ENCODE assay signal across 15 cellular contexts in genomic region chr2:71756280-71756906, GRCh38.
DNase-seq lines count a peak whose midpoint lies in the region; ATAC-seq and TF ChIP-seq lines count a peak whose summit lies in the region.
"Had no signal": no experiment of that assay in that cellular context is flagged by ENCODE, and none has a peak within 500 bp of the region (broad histone marks: within the 10 kb centered on the region; RNA-seq: fewer than 3 reads in every experiment).

No MANE protein-coding gene starts in this region.

- H3K23ac ChIP-seq in IMR-90 (ENCODE audit: low read depth, low read length) = no peak overlapping the region

- H3K18ac ChIP-seq in IMR-90 (ENCODE audit: low read depth, low read length) = peak overlapping the region; percentile 36; the same call in 1 of the 2 replicates

- H3K4me1 ChIP-seq in IMR-90 (ENCODE audit: control insufficient read depth, insufficient read depth, low read length) = peaks cover 6% of the 10 kb centered on the region; the same call in 1 of the 2 replicates
- peaks cover 21% of the 10 kb centered on the region for H3K4me1 ChIP-seq in osteoblast (ENCODE audit: insufficient read depth, low read length)
- no peaks in the 10 kb centered on the region for H3K4me1 ChIP-seq in esophagus squamous epithelium
- H3K4me1 ChIP-seq: left lung had no signal

- H4K20me1 ChIP-seq in IMR-90 (ENCODE audit: insufficient read depth, low read length) (no peaks in the 10 kb centered on the region), osteoblast (ENCODE audit: insufficient read depth, low read length) (no peaks in the 10 kb centered on the region)

- H3K4ac ChIP-seq in IMR-90 (ENCODE audit: low read depth, low read length) = no peak overlapping the region

- H4K5ac ChIP-seq in IMR-90 (ENCODE audit: low read depth, low read length) = no peak overlapping the region

- intact Hi-C loops in IMR-90 (cut with micrococcal nuclease) (no loop called here), esophagus squamous epithelium (cut with DNase I) (no loop called here)

- no peak overlapping the region for H3K27ac ChIP-seq in IMR-90 (ENCODE audit: insufficient read depth, low read length)
- peak overlapping the region; percentile 34 for H3K27ac ChIP-seq in osteoblast (ENCODE audit: low read depth, low read length)
- H3K27ac ChIP-seq in esophagus squamous epithelium = no peak overlapping the region
- H3K27ac ChIP-seq: left lung, VCaP had no signal

- H3K4me3 ChIP-seq in IMR-90 (ENCODE audit: insufficient read depth, low read depth, low read length) = no peak overlapping the region
- H3K4me3 ChIP-seq in cardiac fibroblast (replicated peaks in 1 of 2; ENCODE audit: low read depth in 2 of 2, low read length in 2 of 2) = no peak overlapping the region
- H3K4me3 ChIP-seq in osteoblast (ENCODE audit: insufficient read depth, low read length) = no peak overlapping the region
- H3K4me3 ChIP-seq in esophagus squamous epithelium = no peak overlapping the region
- H3K4me3 ChIP-seq: left lung had no signal

- H2AFZ ChIP-seq in IMR-90 (replicated peaks; ENCODE audit: low read length, poor library complexity) (no peak overlapping the region), osteoblast (ENCODE audit: low read length) (no peak overlapping the region)

- POLR2A ChIA-PET in IMR-90 (lab: Charles Lee; ENCODE audit: unreplicated experiment) = no interaction called here

- no CpG with 5 or more reads among the region's 4 CpGs for WGBS in IMR-90 (ENCODE audit: extremely low coverage in 2 of 2, insufficient read length in 1 of 2), 2 experiments
- 56 to 66% methylated on average over 4 of the region's 4 CpGs for WGBS in esophagus squamous epithelium, 2 donors

- dilution Hi-C loops in IMR-90 (cut with HindIII; ENCODE audit: low sequenced_read_pairs, unreplicated experiment) = no loop called here

- H4K8ac ChIP-seq in IMR-90 (ENCODE audit: low read depth in 2 of 2, low read length in 2 of 2) = no peak overlapping the region

- TF ChIP-seq CTCF in IMR-90 (conservative IDR thresholded peaks at IDR 0.05; ENCODE audit: low read depth, low read length) = no peak
- TF ChIP-seq CTCF in cardiac fibroblast (IDR thresholded peaks at IDR 0.05; ENCODE audit: low read depth, low read length) = no peak
- TF ChIP-seq CTCF in osteoblast (IDR thresholded peaks at IDR 0.05; ENCODE audit: extremely low read depth, low read depth, low read length) = no peak
- TF ChIP-seq CTCF in esophagus squamous epithelium (IDR thresholded peaks at IDR 0.05) = no peak

- no peak overlapping the region for H2BK120ac ChIP-seq in IMR-90 (ENCODE audit: low read depth, low read length)

- peak; percentile 67 for DNase-seq in AG20443 (ENCODE audit: low spot score)
- peak; percentile 35 for DNase-seq in IMR-90
- peak; percentile 23 to 71 for DNase-seq in cardiac fibroblast (ENCODE audit: low read depth in 2 of 2)
- DNase-seq in osteoblast (ENCODE audit: insufficient read length, low spot score, missing footprints) = no peak
- no peak for DNase-seq in esophagus squamous epithelium (lab: John Stamatoyannopoulos, UW)
- no peak for DNase-seq in occipital lobe (lab: John Stamatoyannopoulos, UW)
- no peak for DNase-seq in SK-N-DZ (ENCODE audit: low spot score)
- DNase-seq: activated CD4-positive, alpha-beta T cell treated with anti-CD3 and anti-CD28 coated beads, Interleukin-2, amount 50 U/mL, for 48 hours; activated T-cell treated with anti-CD3 and anti-CD28 coated beads, Interleukin-2, amount 50 U/mL, for 24 hours; left lung; NCI-H187 treated with DMSO at 0.1 percent for 48 hours; stimulated activated naive CD4-positive, alpha-beta T cell; trophoblast cell had no signal

- H3K79me1 ChIP-seq in IMR-90 (ENCODE audit: low read depth in 1 of 2, low read length in 2 of 2) = no peaks in the 10 kb centered on the region

- H2BK20ac ChIP-seq in IMR-90 (ENCODE audit: low read depth, low read length) = 0 out of 2 replicates have a peak overlapping the region, but pooled peaks have one; percentile 9

- ATAC-seq in IMR-90 (ENCODE audit: low read depth) (peak; percentile 40; the same call in 1 of the 2 replicates), GM18861 (IDR thresholded peaks at IDR 0.05; ENCODE audit: unreplicated experiment) (no peak)
- ATAC-seq: left lung had no signal

- TF ChIP-seq POLR2A in IMR-90 (IDR thresholded peaks at IDR 0.05; ENCODE audit: low read depth, low read length) (no peak), esophagus squamous epithelium (IDR thresholded peaks at IDR 0.05) (no peak)

- CTCF ChIA-PET in IMR-90 (lab: Yijun Ruan, JAX) = no interaction called here

- TF ChIP-seq RAD21 in IMR-90 (IDR thresholded peaks at IDR 0.05; ENCODE audit: low read length) = no peak

- H3K79me2 ChIP-seq in osteoblast (ENCODE audit: insufficient read depth, low read length) = no peaks in the 10 kb centered on the region

- no peak overlapping the region for H3K14ac ChIP-seq in IMR-90 (replicated peaks; ENCODE audit: low read depth, low read length)

- no peak overlapping the region for H2AK9ac ChIP-seq in IMR-90 (replicated peaks; ENCODE audit: low read depth, low read length, poor library complexity)

- H2BK15ac ChIP-seq in IMR-90 (ENCODE audit: low read depth, low read length) = no peak overlapping the region

- peaks cover 6% of the 10 kb centered on the region; the same call in 1 of the 2 replicates for H3K9me1 ChIP-seq in IMR-90 (ENCODE audit: insufficient read depth, low read length)

- no peak overlapping the region for H2BK5ac ChIP-seq in IMR-90 (ENCODE audit: low read depth, low read length, poor library complexity, severe bottlenecking)

- H3K9me3 ChIP-seq in IMR-90 (ENCODE audit: control insufficient read depth, insufficient read depth, low read length) (no peaks in the 10 kb centered on the region; the same call in 1 of the 2 replicates), osteoblast (ENCODE audit: low read depth, low read length) (no peaks in the 10 kb centered on the region), esophagus squamous epithelium (no peaks in the 10 kb centered on the region)

- H4K91ac ChIP-seq in IMR-90 (ENCODE audit: insufficient read depth, low read depth, low read length) = no peak overlapping the region

- no peaks in the 10 kb centered on the region for H3K36me3 ChIP-seq in IMR-90 (ENCODE audit: control insufficient read depth, insufficient read depth, low read length)
- H3K36me3 ChIP-seq in osteoblast (ENCODE audit: insufficient read depth, low read length) = no peaks in the 10 kb centered on the region
- no peaks in the 10 kb centered on the region for H3K36me3 ChIP-seq in esophagus squamous epithelium
- H3K36me3 ChIP-seq: left lung had no signal

- no peak overlapping the region for H3K9ac ChIP-seq in IMR-90 (ENCODE audit: low read depth, low read length)

- H3K27me3 ChIP-seq in IMR-90 (ENCODE audit: control insufficient read depth, insufficient read depth, low read length) (no peaks in the 10 kb centered on the region; the same call in 1 of the 2 replicates), osteoblast (ENCODE audit: insufficient read depth, low read length) (no peaks in the 10 kb centered on the region), esophagus squamous epithelium (no peaks in the 10 kb centered on the region)
- H3K27me3 ChIP-seq: left lung had no signal

- no peak overlapping the region for H3K4me2 ChIP-seq in IMR-90 (ENCODE audit: low read depth, low read length)
- H3K4me2 ChIP-seq in osteoblast (ENCODE audit: insufficient read depth, low read length) = peak overlapping the region; percentile 38

- no peak overlapping the region for H2AK5ac ChIP-seq in IMR-90 (ENCODE audit: low read depth, low read length)

- no TSS peak for BruUV-seq in IMR-90 (replicated peaks; lab: Mats Ljungman, UMichigan)

- no peak overlapping the region for H3K56ac ChIP-seq in IMR-90 (ENCODE audit: extremely low read depth, insufficient read depth, low read length)

- in situ Hi-C loops in IMR-90 (cut with MboI; ENCODE audit: low sequenced_read_pairs) = no loop called here

TF ChIP-seq in IMR-90, 13 proteins besides CTCF, POLR2A, EP300 and RAD21:
- no peak for TF ChIP-seq RCOR1 (IDR thresholded peaks at IDR 0.05; ENCODE audit: insufficient replicate concordance, low read length)
- TF ChIP-seq CEBPB (IDR thresholded peaks at IDR 0.05; ENCODE audit: low read depth, low read length) = no peak
- no peak for TF ChIP-seq MXI1 (IDR thresholded peaks at IDR 0.05; ENCODE audit: borderline replicate concordance, low read depth, low read length)
- TF ChIP-seq RFX5 (IDR thresholded peaks at IDR 0.05; ENCODE audit: low read depth, low read length) = no peak
- TF ChIP-seq MAZ (IDR thresholded peaks at IDR 0.05; ENCODE audit: borderline replicate concordance, low read depth, low read length) = no peak
- TF ChIP-seq BHLHE40 (IDR thresholded peaks at IDR 0.05; ENCODE audit: low read depth, low read length) = no peak
- no peak for TF ChIP-seq NFE2L2 (IDR thresholded peaks at IDR 0.05; ENCODE audit: low read depth, low read length)
- TF ChIP-seq FOS (IDR thresholded peaks at IDR 0.05; ENCODE audit: low read depth, low read length) = no peak
- TF ChIP-seq CHD1 (IDR thresholded peaks at IDR 0.05; ENCODE audit: low read depth, low read length) = no peak
- no peak for TF ChIP-seq ELK1 (IDR thresholded peaks at IDR 0.05; ENCODE audit: borderline replicate concordance, low read depth, low read length)
- TF ChIP-seq SMC3 (IDR thresholded peaks at IDR 0.05; ENCODE audit: low read depth, low read length) = no peak
- no peak for TF ChIP-seq MAFK (IDR thresholded peaks at IDR 0.05; ENCODE audit: low read depth, low read length)
- no peak for TF ChIP-seq USF2 (IDR thresholded peaks at IDR 0.05; ENCODE audit: low read depth, low read length)

Comparison
In these comparisons a context has a peak if more than half of its experiments do, and no peak if none do; other contexts are left out.
1. DNase-seq: peak in AG20443 (single experiment), IMR-90 (single experiment) and cardiac fibroblast (2 of 2); none in osteoblast (single experiment), esophagus squamous epithelium (single experiment), occipital lobe (single experiment) and SK-N-DZ (single experiment).